ENCODE assay signal across 19 cellular contexts in the genomic region with DNA sequence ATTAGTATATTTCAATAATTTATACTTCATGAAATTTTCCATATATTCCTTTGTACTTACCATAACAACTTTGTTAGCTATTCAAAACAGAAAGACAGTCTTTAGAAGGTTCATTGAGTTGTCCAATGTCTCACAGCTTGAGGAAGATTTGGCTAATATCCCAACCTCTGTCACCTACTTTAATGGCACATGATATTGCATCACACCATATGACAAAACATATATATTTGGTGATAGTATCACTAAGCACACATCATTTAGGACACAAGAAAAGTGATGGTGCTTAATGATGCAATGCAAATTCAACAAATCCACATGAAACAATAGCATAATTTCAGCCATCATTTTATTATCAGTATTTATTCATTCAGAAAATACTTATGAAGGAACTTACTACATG.
DNase-seq lines count a peak whose midpoint lies in the region; ATAC-seq, FAIRE-seq and TF ChIP-seq lines count a peak whose summit lies in the region.
"Had no signal": no experiment of that assay in that cellular context is flagged by ENCODE, and none has a peak within 500 bp of the region (broad histone marks: within the 10 kb centered on the region; RNA-seq: fewer than 3 reads in every experiment).

No MANE protein-coding gene starts in this region.

- no peak for TF ChIP-seq RAD21 in IMR-90 (IDR thresholded peaks at IDR 0.05; ENCODE audit: low read length)

- no peak overlapping the region for H4K91ac ChIP-seq in IMR-90 (ENCODE audit: insufficient read depth, low read depth, low read length)

- H3K9ac ChIP-seq in IMR-90 (ENCODE audit: low read depth, low read length), result no peak overlapping the region
- H3K9ac ChIP-seq: BLaER1 had no signal

- H2BK15ac ChIP-seq in IMR-90 (ENCODE audit: low read depth, low read length), result no peak overlapping the region

- POLR2A ChIA-PET in IMR-90 (lab: Charles Lee; ENCODE audit: unreplicated experiment), result no interaction called here
- POLR2A ChIA-PET in CD4-positive, alpha-beta T cell (lab: Charles Lee), result no interaction called here

- no peak for ATAC-seq in IMR-90 (ENCODE audit: low read depth)
- ATAC-seq in CD4-positive, alpha-beta T cell (ENCODE audit: poor library complexity), result no peak
- no peak for ATAC-seq in GM18517 (IDR thresholded peaks at IDR 0.05; ENCODE audit: unreplicated experiment)
- ATAC-seq: CD8-positive, alpha-beta T cell had no signal

- no peaks in the 10 kb centered on the region for H3K36me3 Mint-ChIP-seq in CD4-positive, alpha-beta T cell (ENCODE audit: low read depth)
- H3K36me3 Mint-ChIP-seq: CD14-positive monocyte; CD4-positive, CD25-positive, alpha-beta regulatory T cell; CD8-positive, alpha-beta T cell had no signal

- H3K9me1 ChIP-seq in IMR-90 (ENCODE audit: insufficient read depth, low read length), result no peaks in the 10 kb centered on the region

- CTCF ChIA-PET in IMR-90 (lab: Yijun Ruan, JAX), result no interaction called here
- CTCF ChIA-PET in CD4-positive, alpha-beta T cell (lab: Charles Lee), result no interaction called here

- H4K8ac ChIP-seq in IMR-90 (ENCODE audit: low read depth in 2 of 2, low read length in 2 of 2), result no peak overlapping the region

- H4K20me1 ChIP-seq in IMR-90 (ENCODE audit: insufficient read depth, low read length), result no peaks in the 10 kb centered on the region
- H4K20me1 ChIP-seq: BLaER1 had no signal

- intact Hi-C loops in IMR-90 (cut with micrococcal nuclease), result no loop called here
- intact Hi-C loops in CD4-positive, alpha-beta T cell (cut with DNase I, micrococcal nuclease), result loop anchor here in 1 of 2 experiments (10.0 kb wide), 1 partner anchor 65 kb away; no protein-coding TSS in a partner anchor

- no peak overlapping the region for H3K56ac ChIP-seq in IMR-90 (ENCODE audit: extremely low read depth, insufficient read depth, low read length)

- H3K27me3 Mint-ChIP-seq in CD4-positive, alpha-beta T cell, result no peaks in the 10 kb centered on the region
- H3K27me3 Mint-ChIP-seq: CD4-positive, CD25-positive, alpha-beta regulatory T cell had no signal

- H3K4ac ChIP-seq in IMR-90 (ENCODE audit: low read depth, low read length), result no peak overlapping the region

- FAIRE-seq in D721Med (lab: Jason Lieb, UNC), result peak; percentile 88
- FAIRE-seq: GM12891 had no signal

- no peak overlapping the region for H3K27ac ChIP-seq in IMR-90 (ENCODE audit: insufficient read depth, low read length)
- H3K27ac ChIP-seq in CD4-positive, alpha-beta T cell (ENCODE audit: low read depth, low read length), result no peak overlapping the region
- H3K27ac ChIP-seq: BLaER1 had no signal

- H2AK9ac ChIP-seq in IMR-90 (replicated peaks; ENCODE audit: low read depth, low read length, poor library complexity), result no peak overlapping the region

- no peak overlapping the region for H3K18ac ChIP-seq in IMR-90 (ENCODE audit: low read depth, low read length)

- TF ChIP-seq CTCF in D721Med (IDR thresholded peaks at IDR 0.05; ENCODE audit: insufficient read depth, missing control alignments), result no peak
- no peak for TF ChIP-seq CTCF in IMR-90 (conservative IDR thresholded peaks at IDR 0.05; ENCODE audit: low read depth, low read length)
- no peak for TF ChIP-seq CTCF in CD4-positive, alpha-beta T cell (IDR thresholded peaks at IDR 0.05)

- no peak for TF ChIP-seq POLR2A in IMR-90 (IDR thresholded peaks at IDR 0.05; ENCODE audit: low read depth, low read length)
- TF ChIP-seq POLR2A in erythroblast (IDR thresholded peaks at IDR 0.05; ENCODE audit: low read length), result no peak

- H2BK20ac ChIP-seq in IMR-90 (ENCODE audit: low read depth, low read length), result no peak overlapping the region

- no peak overlapping the region for H3K27ac Mint-ChIP-seq in CD4-positive, alpha-beta T cell
- H3K27ac Mint-ChIP-seq: CD14-positive monocyte; CD4-positive, CD25-positive, alpha-beta regulatory T cell; CD8-positive, alpha-beta T cell had no signal

- in situ Hi-C loops in IMR-90 (cut with MboI; ENCODE audit: low sequenced_read_pairs), result no loop called here

- no peak overlapping the region for H2BK120ac ChIP-seq in IMR-90 (ENCODE audit: low read depth, low read length)

- H3K36me3 ChIP-seq in IMR-90 (ENCODE audit: control insufficient read depth, insufficient read depth, low read length), result no peaks in the 10 kb centered on the region
- H3K36me3 ChIP-seq: BE2C, BLaER1 had no signal

- no peak overlapping the region for H3K14ac ChIP-seq in IMR-90 (replicated peaks; ENCODE audit: low read depth, low read length)

- H3K4me1 ChIP-seq in IMR-90 (ENCODE audit: control insufficient read depth, insufficient read depth, low read length), result no peaks in the 10 kb centered on the region
- H3K4me1 ChIP-seq: BE2C, BLaER1 had no signal

- no peaks in the 10 kb centered on the region for H3K79me1 ChIP-seq in IMR-90 (ENCODE audit: low read depth in 1 of 2, low read length in 2 of 2)

- no peak overlapping the region for H2AK5ac ChIP-seq in IMR-90 (ENCODE audit: low read depth, low read length)

- no peak overlapping the region for H3K4me3 Mint-ChIP-seq in CD4-positive, alpha-beta T cell
- H3K4me3 Mint-ChIP-seq: CD14-positive monocyte; CD4-positive, CD25-positive, alpha-beta regulatory T cell; CD8-positive, alpha-beta T cell had no signal

- DNase-seq in D721Med (ENCODE audit: insufficient read length, low spot score) (no peak), IMR-90 (no peak), NCI-H69 (lab: John Stamatoyannopoulos, UW) (peak; percentile 14), erythroblast (lab: John Stamatoyannopoulos, UW) (peak; percentile 1 to 26), NCI-H345 treated with DMSO at 0.1 percent for 48 hours (lab: John Stamatoyannopoulos, UW; ENCODE audit: unreplicated experiment) (no peak)
- no peak for DNase-seq in CD4-positive, alpha-beta T cell
- DNase-seq: 8988T; ACHN; BE2C; C1 segment of cervical spinal cord; CD4-positive, CD25-positive, alpha-beta regulatory T cell; CD8-positive, alpha-beta T cell; COR-L47; DMS79 treated with DMSO at 0.1 percent for 48 hours; GF-D8 had no signal

- H3K4me3 ChIP-seq in IMR-90 (ENCODE audit: insufficient read depth, low read depth, low read length), result no peak overlapping the region
- H3K4me3 ChIP-seq: BLaER1 had no signal

- no peak overlapping the region for H2BK5ac ChIP-seq in IMR-90 (ENCODE audit: low read depth, low read length, poor library complexity, severe bottlenecking)

- no peak overlapping the region for H3K23ac ChIP-seq in IMR-90 (ENCODE audit: low read depth, low read length)

- no peaks in the 10 kb centered on the region for H3K27me3 ChIP-seq in IMR-90 (ENCODE audit: control insufficient read depth, insufficient read depth, low read length)
- H3K27me3 ChIP-seq in CD4-positive, alpha-beta T cell (ENCODE audit: control insufficient read depth, insufficient read depth, low read length), result no peaks in the 10 kb centered on the region
- H3K27me3 ChIP-seq: BE2C, BLaER1 had no signal

- peaks cover 8% of the 10 kb centered on the region for H3K9me3 Mint-ChIP-seq in CD4-positive, alpha-beta T cell

- no TSS peak for BruUV-seq in IMR-90 (replicated peaks; lab: Mats Ljungman, UMichigan)

- no peaks in the 10 kb centered on the region for H3K9me3 ChIP-seq in IMR-90 (ENCODE audit: control insufficient read depth, insufficient read depth, low read length)
- H3K9me3 ChIP-seq in CD4-positive, alpha-beta T cell (ENCODE audit: control insufficient read depth, low read length), result no peaks in the 10 kb centered on the region
- H3K9me3 ChIP-seq: BE2C, BLaER1 had no signal

- no peaks in the 10 kb centered on the region for H3K4me1 Mint-ChIP-seq in CD4-positive, alpha-beta T cell (ENCODE audit: low read depth)
- H3K4me1 Mint-ChIP-seq: CD14-positive monocyte; CD4-positive, CD25-positive, alpha-beta regulatory T cell had no signal

- no peak overlapping the region for H4K5ac ChIP-seq in IMR-90 (ENCODE audit: low read depth, low read length)

- dilution Hi-C loops in IMR-90 (cut with HindIII; ENCODE audit: low sequenced_read_pairs, unreplicated experiment), result no loop called here

- no peak overlapping the region for H2AFZ ChIP-seq in IMR-90 (replicated peaks; ENCODE audit: low read length, poor library complexity)

- H3K4me2 ChIP-seq in IMR-90 (ENCODE audit: low read depth, low read length), result no peak overlapping the region
- H3K4me2 ChIP-seq: BLaER1 had no signal

TF ChIP-seq in IMR-90, 13 proteins besides CTCF, POLR2A, EP300 and RAD21:
- TF ChIP-seq, protein P1, sequence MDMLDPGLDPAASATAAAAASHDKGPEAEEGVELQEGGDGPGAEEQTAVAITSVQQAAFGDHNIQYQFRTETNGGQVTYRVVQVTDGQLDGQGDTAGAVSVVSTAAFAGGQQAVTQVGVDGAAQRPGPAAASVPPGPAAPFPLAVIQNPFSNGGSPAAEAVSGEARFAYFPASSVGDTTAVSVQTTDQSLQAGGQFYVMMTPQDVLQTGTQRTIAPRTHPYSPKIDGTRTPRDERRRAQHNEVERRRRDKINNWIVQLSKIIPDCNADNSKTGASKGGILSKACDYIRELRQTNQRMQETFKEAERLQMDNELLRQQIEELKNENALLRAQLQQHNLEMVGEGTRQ (IDR thresholded peaks at IDR 0.05; ENCODE audit: low read depth, low read length), result no peak
- TF ChIP-seq CEBPB (IDR thresholded peaks at IDR 0.05; ENCODE audit: low read depth, low read length), result peak; percentile 71
- no peak for TF ChIP-seq MXI1 (IDR thresholded peaks at IDR 0.05; ENCODE audit: borderline replicate concordance, low read depth, low read length)
- no peak for TF ChIP-seq CHD1 (IDR thresholded peaks at IDR 0.05; ENCODE audit: low read depth, low read length)
- TF ChIP-seq, protein P2, sequence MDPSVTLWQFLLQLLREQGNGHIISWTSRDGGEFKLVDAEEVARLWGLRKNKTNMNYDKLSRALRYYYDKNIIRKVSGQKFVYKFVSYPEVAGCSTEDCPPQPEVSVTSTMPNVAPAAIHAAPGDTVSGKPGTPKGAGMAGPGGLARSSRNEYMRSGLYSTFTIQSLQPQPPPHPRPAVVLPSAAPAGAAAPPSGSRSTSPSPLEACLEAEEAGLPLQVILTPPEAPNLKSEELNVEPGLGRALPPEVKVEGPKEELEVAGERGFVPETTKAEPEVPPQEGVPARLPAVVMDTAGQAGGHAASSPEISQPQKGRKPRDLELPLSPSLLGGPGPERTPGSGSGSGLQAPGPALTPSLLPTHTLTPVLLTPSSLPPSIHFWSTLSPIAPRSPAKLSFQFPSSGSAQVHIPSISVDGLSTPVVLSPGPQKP (IDR thresholded peaks at IDR 0.05; ENCODE audit: borderline replicate concordance, low read depth, low read length), result no peak

Comparison
In these comparisons a context has a peak if more than half of its experiments do, and no peak if none do; other contexts are left out.
1. DNase-seq: peak in NCI-H69 (single experiment) and erythroblast (2 of 2); none in D721Med (single experiment), IMR-90 (single experiment), NCI-H345 treated with DMSO at 0.1 percent for 48 hours (single experiment) and CD4-positive, alpha-beta T cell (0 of 10).